Comparison of ENCODE assay signal across 1 cellular context in genomic region chr5:118987988-118988945, GRCh38.
TF ChIP-seq lines count a peak whose summit lies in the region.

A gene with protein sequence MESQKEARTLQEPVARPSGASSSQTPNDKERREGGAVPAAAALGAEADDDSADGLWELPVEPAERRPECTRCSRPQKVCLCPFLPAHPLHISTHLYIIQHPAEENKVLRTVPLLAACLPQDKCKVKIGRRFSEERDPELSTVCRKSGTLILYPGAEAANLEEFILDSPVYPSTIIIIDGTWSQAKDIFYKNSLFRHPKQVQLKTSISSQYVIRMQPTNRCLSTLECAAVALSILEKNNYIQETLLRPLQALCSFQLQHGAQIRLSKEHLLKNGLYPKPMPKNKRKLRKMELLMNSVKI (minus strand): TSS chr5:118988547. CDS start chr5:118988511, 36 bp downstream.

TF ChIP-seq in HepG2, 621 proteins besides CTCF, POLR2A, EP300 and RAD21 (continued from another document and continues in another):
- no peak for TF ChIP-seq HNF1A (IDR thresholded peaks at IDR 0.05; ENCODE audit: low read depth)
- peak; percentile 76; the same call in 1 of the 2 replicates for TF ChIP-seq HNF1A (CRISPR knock-in tag; IDR thresholded peaks at IDR 0.05; ENCODE audit: borderline replicate concordance)
- no peak for TF ChIP-seq NR2F1 (CRISPR knock-in tag; IDR thresholded peaks at IDR 0.05)
- TF ChIP-seq MLXIP (CRISPR knock-in tag; IDR thresholded peaks at IDR 0.05; ENCODE audit: borderline replicate concordance): 0 out of 2 replicates have a peak, but pooled peaks have one; percentile 20
- TF ChIP-seq ZNF333 (CRISPR knock-in tag; IDR thresholded peaks at IDR 0.05; ENCODE audit: borderline replicate concordance): no peak
- TF ChIP-seq ZBTB34 (CRISPR knock-in tag; IDR thresholded peaks at IDR 0.05): peak; percentile 91
- peak; percentile 87 for TF ChIP-seq KMT2B (CRISPR knock-in tag; IDR thresholded peaks at IDR 0.05)
- no peak for TF ChIP-seq MEF2D (CRISPR knock-in tag; IDR thresholded peaks at IDR 0.05)
- TF ChIP-seq, protein P1, sequence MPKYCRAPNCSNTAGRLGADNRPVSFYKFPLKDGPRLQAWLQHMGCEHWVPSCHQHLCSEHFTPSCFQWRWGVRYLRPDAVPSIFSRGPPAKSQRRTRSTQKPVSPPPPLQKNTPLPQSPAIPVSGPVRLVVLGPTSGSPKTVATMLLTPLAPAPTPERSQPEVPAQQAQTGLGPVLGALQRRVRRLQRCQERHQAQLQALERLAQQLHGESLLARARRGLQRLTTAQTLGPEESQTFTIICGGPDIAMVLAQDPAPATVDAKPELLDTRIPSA (CRISPR knock-in tag; IDR thresholded peaks at IDR 0.05; ENCODE audit: borderline replicate concordance): no peak
- TF ChIP-seq ZNF574 (CRISPR knock-in tag; IDR thresholded peaks at IDR 0.05): peak; percentile 88; the same call in 1 of the 2 replicates
- TF ChIP-seq ARHGAP35 (CRISPR knock-in tag; IDR thresholded peaks at IDR 0.05; ENCODE audit: borderline replicate concordance): peak; percentile 91; the same call in 1 of the 2 replicates
- no peak for TF ChIP-seq ZNF512 (CRISPR knock-in tag; IDR thresholded peaks at IDR 0.05)
- TF ChIP-seq ELF4 (CRISPR knock-in tag; IDR thresholded peaks at IDR 0.05; ENCODE audit: borderline replicate concordance): no peak
- 0 out of 2 replicates have a peak, but pooled peaks have one; percentile 16 for TF ChIP-seq ZNF746 (CRISPR knock-in tag; IDR thresholded peaks at IDR 0.05)
- peak; percentile 69 for TF ChIP-seq RFX5 (IDR thresholded peaks at IDR 0.05; ENCODE audit: low read depth, low read length)
- peak; percentile 41; the same call in 1 of the 2 replicates for TF ChIP-seq SNAPC5 (CRISPR knock-in tag; IDR thresholded peaks at IDR 0.05; ENCODE audit: borderline replicate concordance)
- TF ChIP-seq RORA (CRISPR knock-in tag; IDR thresholded peaks at IDR 0.05): no peak
- no peak for TF ChIP-seq BCLAF1 (IDR thresholded peaks at IDR 0.05)
- no peak for TF ChIP-seq ATAD3A (CRISPR knock-in tag; IDR thresholded peaks at IDR 0.05)
- TF ChIP-seq, protein P2, sequence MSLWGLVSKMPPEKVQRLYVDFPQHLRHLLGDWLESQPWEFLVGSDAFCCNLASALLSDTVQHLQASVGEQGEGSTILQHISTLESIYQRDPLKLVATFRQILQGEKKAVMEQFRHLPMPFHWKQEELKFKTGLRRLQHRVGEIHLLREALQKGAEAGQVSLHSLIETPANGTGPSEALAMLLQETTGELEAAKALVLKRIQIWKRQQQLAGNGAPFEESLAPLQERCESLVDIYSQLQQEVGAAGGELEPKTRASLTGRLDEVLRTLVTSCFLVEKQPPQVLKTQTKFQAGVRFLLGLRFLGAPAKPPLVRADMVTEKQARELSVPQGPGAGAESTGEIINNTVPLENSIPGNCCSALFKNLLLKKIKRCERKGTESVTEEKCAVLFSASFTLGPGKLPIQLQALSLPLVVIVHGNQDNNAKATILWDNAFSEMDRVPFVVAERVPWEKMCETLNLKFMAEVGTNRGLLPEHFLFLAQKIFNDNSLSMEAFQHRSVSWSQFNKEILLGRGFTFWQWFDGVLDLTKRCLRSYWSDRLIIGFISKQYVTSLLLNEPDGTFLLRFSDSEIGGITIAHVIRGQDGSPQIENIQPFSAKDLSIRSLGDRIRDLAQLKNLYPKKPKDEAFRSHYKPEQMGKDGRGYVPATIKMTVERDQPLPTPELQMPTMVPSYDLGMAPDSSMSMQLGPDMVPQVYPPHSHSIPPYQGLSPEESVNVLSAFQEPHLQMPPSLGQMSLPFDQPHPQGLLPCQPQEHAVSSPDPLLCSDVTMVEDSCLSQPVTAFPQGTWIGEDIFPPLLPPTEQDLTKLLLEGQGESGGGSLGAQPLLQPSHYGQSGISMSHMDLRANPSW (CRISPR knock-in tag; IDR thresholded peaks at IDR 0.05; ENCODE audit: borderline replicate concordance): no peak
- peak; percentile 93 for TF ChIP-seq DMAP1 (CRISPR knock-in tag; IDR thresholded peaks at IDR 0.05)
- TF ChIP-seq, protein P3, sequence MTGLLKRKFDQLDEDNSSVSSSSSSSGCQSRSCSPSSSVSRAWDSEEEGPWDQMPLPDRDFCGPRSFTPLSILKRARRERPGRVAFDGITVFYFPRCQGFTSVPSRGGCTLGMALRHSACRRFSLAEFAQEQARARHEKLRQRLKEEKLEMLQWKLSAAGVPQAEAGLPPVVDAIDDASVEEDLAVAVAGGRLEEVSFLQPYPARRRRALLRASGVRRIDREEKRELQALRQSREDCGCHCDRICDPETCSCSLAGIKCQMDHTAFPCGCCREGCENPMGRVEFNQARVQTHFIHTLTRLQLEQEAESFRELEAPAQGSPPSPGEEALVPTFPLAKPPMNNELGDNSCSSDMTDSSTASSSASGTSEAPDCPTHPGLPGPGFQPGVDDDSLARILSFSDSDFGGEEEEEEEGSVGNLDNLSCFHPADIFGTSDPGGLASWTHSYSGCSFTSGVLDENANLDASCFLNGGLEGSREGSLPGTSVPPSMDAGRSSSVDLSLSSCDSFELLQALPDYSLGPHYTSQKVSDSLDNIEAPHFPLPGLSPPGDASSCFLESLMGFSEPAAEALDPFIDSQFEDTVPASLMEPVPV (CRISPR knock-in tag; IDR thresholded peaks at IDR 0.05): peak; percentile 93; the same call in 1 of the 2 replicates
- no peak for TF ChIP-seq PCBP1 (IDR thresholded peaks at IDR 0.05; ENCODE audit: borderline replicate concordance, low read depth, low read length)
- TF ChIP-seq U2AF1 (optimal IDR thresholded peaks at IDR 0.05; ENCODE audit: low read depth, low read length): peak; percentile 64
- peak; percentile 63 for TF ChIP-seq PHF20 (CRISPR knock-in tag; IDR thresholded peaks at IDR 0.05)
- TF ChIP-seq THRA (CRISPR knock-in tag; IDR thresholded peaks at IDR 0.05; ENCODE audit: borderline replicate concordance): peak; percentile 51
- TF ChIP-seq NKX3-1 (CRISPR knock-in tag; IDR thresholded peaks at IDR 0.05): peak; percentile 74; the same call in 1 of the 2 replicates
- TF ChIP-seq ZNF253 (CRISPR knock-in tag; IDR thresholded peaks at IDR 0.05; ENCODE audit: borderline replicate concordance): no peak
